ENCODE assay signal across 15 cellular contexts in the genomic region with DNA sequence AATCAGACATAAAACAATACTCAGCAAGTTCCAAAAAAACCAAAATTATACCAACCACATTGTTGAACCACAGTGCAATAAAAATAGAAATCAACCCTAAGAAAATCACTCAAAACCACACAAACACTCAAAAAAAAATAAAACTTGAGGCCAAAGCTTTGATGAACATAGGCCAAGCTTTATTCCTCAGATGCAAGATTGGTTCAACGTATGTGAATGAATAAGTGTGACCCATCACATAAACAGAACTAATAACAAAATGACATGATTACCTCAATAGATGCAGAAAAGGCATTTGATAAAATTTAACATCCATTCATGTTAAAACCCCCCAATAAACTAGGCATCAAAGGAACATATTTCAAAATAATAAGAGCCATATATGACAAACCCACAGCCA.
A peak's percentile ranks its signal among the peaks of the same experiment; 100 is the strongest.
DNase-seq lines count a peak whose midpoint lies in the region; ATAC-seq and TF ChIP-seq lines count a peak whose summit lies in the region.
"Had no signal": no experiment of that assay in that cellular context is flagged by ENCODE, and none has a peak within 500 bp of the region (broad histone marks: within the 10 kb centered on the region; RNA-seq: fewer than 3 reads in every experiment).

No MANE protein-coding gene starts in this region.

- no peak overlapping the region for H3K4me3 Mint-ChIP-seq in osteocyte (ENCODE audit: unreplicated experiment)
- H3K4me3 Mint-ChIP-seq: CD14-positive monocyte; CD8-positive, alpha-beta T cell; GM23338; IgD-negative memory B cell had no signal

- POLR2A ChIA-PET in PC-9 (lab: Charles Lee; ENCODE audit: unreplicated experiment) = no interaction called here

- H3K79me2 ChIP-seq in PC-9 (ENCODE audit: low read depth) = no peaks in the 10 kb centered on the region

- peaks cover 24% of the 10 kb centered on the region for H3K9me3 Mint-ChIP-seq in osteocyte (ENCODE audit: unreplicated experiment)
- H3K9me3 Mint-ChIP-seq: GM23338 had no signal

- H3K36me3 Mint-ChIP-seq in osteocyte (ENCODE audit: unreplicated experiment) = peaks cover 2% of the 10 kb centered on the region
- H3K36me3 Mint-ChIP-seq: CD14-positive monocyte; CD8-positive, alpha-beta T cell; IgD-negative memory B cell had no signal

- H3K27ac ChIP-seq in PC-9 (no peak overlapping the region), suprapubic skin (no peak overlapping the region)

- WGBS in suprapubic skin = 64% methylated on average over 1 of the region's 1 CpG

- ATAC-seq in GM21423 (IDR thresholded peaks at IDR 0.05; ENCODE audit: unreplicated experiment) = no peak
- ATAC-seq: CD8-positive, alpha-beta T cell; GM23338 had no signal

- H3K9me3 ChIP-seq in PC-9 (ENCODE audit: insufficient read depth, low read depth) (no peaks in the 10 kb centered on the region), suprapubic skin (no peaks in the 10 kb centered on the region)

- no peaks in the 10 kb centered on the region for H4K20me1 ChIP-seq in PC-9 (ENCODE audit: insufficient read depth)

- H3K27me3 Mint-ChIP-seq in osteocyte (ENCODE audit: unreplicated experiment) = no peaks in the 10 kb centered on the region
- H3K27me3 Mint-ChIP-seq: IgD-negative memory B cell had no signal

- no peak for TF ChIP-seq EP300 in suprapubic skin (IDR thresholded peaks at IDR 0.05)

- CTCF ChIA-PET in PC-9 (lab: Charles Lee) = no interaction called here

- TF ChIP-seq CTCF in epithelial cell of esophagus (IDR thresholded peaks at IDR 0.05; ENCODE audit: insufficient read depth, low read depth, low read length, missing control alignments) = no peak
- TF ChIP-seq CTCF in PC-9 (conservative IDR thresholded peaks at IDR 0.05) = no peak
- no peak for TF ChIP-seq CTCF in suprapubic skin (IDR thresholded peaks at IDR 0.05)
- no peak for TF ChIP-seq CTCF in osteocyte (IDR thresholded peaks at IDR 0.05)

- H3K27me3 ChIP-seq in PC-9 (ENCODE audit: insufficient read depth, low read depth) = no peaks in the 10 kb centered on the region
- no peaks in the 10 kb centered on the region for H3K27me3 ChIP-seq in suprapubic skin

- H3K4me3 ChIP-seq in epithelial cell of esophagus (ENCODE audit: low read length) (no peak overlapping the region), PC-9 (no peak overlapping the region), suprapubic skin (no peak overlapping the region)
- H3K4me3 ChIP-seq: GM23338 had no signal

- H3K27ac Mint-ChIP-seq in osteocyte (ENCODE audit: unreplicated experiment) = no peak overlapping the region
- H3K27ac Mint-ChIP-seq: CD14-positive monocyte; CD8-positive, alpha-beta T cell; GM23338; IgD-negative memory B cell had no signal

- no peaks in the 10 kb centered on the region for H3K4me1 Mint-ChIP-seq in osteocyte (ENCODE audit: unreplicated experiment)
- H3K4me1 Mint-ChIP-seq: CD14-positive monocyte had no signal

- TF ChIP-seq POLR2A in suprapubic skin (IDR thresholded peaks at IDR 0.05) = no peak

- no peak overlapping the region for H2AFZ ChIP-seq in PC-9
- H2AFZ ChIP-seq: GM23338 had no signal

- DNase-seq in HCEC 1CT = peak; percentile 46
- peak; percentile 32 for DNase-seq in RPMI7951 (ENCODE audit: low read depth)
- DNase-seq in epithelial cell of esophagus (ENCODE audit: low read depth) = peak; percentile 14
- no peak for DNase-seq in PC-9
- DNase-seq in suprapubic skin (ENCODE audit: low spot score in 2 of 2) = no peak
- DNase-seq in osteocyte (ENCODE audit: extremely low spot score, unreplicated experiment) = no peak
- DNase-seq: CD8-positive, alpha-beta T cell; COR-L47; DND-41; GF-D8; H7 had no signal

- BruUV-seq in PC-9 (replicated peaks; lab: Mats Ljungman, UMichigan) = no TSS peak

- H3K4me1 ChIP-seq in PC-9 (replicated peaks; ENCODE audit: insufficient read depth) (no peaks in the 10 kb centered on the region), suprapubic skin (no peaks in the 10 kb centered on the region)

- no peaks in the 10 kb centered on the region for H3K9me2 ChIP-seq in PC-9 (ENCODE audit: insufficient read depth)

- H3K4me2 ChIP-seq in PC-9 = no peak overlapping the region
- H3K4me2 ChIP-seq: GM23338 had no signal

- H3F3A ChIP-seq in PC-9 (ENCODE audit: insufficient read depth, low read depth) = no peaks in the 10 kb centered on the region

- intact Hi-C loops in PC-9 (cut with micrococcal nuclease; ENCODE audit: unreplicated experiment) = no loop called here

- no peaks in the 10 kb centered on the region for H3K36me3 ChIP-seq in PC-9 (ENCODE audit: low read depth)
- no peaks in the 10 kb centered on the region for H3K36me3 ChIP-seq in suprapubic skin

Comparison
In these comparisons a context has a peak if more than half of its experiments do, and no peak if none do; other contexts are left out.
1. DNase-seq: peak in HCEC 1CT (single experiment), RPMI7951 (single experiment) and epithelial cell of esophagus (single experiment); none in PC-9 (0 of 2), suprapubic skin (0 of 2) and osteocyte (single experiment).